26 cellular contexts compared by ENCODE assay signal in genomic region chr18:74558096-74558495, GRCh38. TPM values are rescaled to one million over a fixed set of nuclear protein-coding genes. Genes with fewer than 3 reads are reported as not detected.
DNase-seq lines count a peak whose midpoint lies in the region; ATAC-seq and TF ChIP-seq lines count a peak whose summit lies in the region.
"Had no signal": no experiment of that assay in that cellular context is flagged by ENCODE, and none has a peak within 500 bp of the region (broad histone marks: within the 10 kb centered on the region; RNA-seq: fewer than 3 reads in every experiment).

No MANE protein-coding gene starts in this region.

- H3K27ac ChIP-seq in right atrium auricular region (no peak overlapping the region), left lung (no peak overlapping the region), upper lobe of right lung (no peak overlapping the region)
- H3K27ac ChIP-seq: BLaER1 had no signal

- H3K36me3 ChIP-seq in right atrium auricular region: no peaks in the 10 kb centered on the region
- no peaks in the 10 kb centered on the region for H3K36me3 ChIP-seq in left lung
- H3K36me3 ChIP-seq in upper lobe of right lung: no peaks in the 10 kb centered on the region
- H3K36me3 ChIP-seq: BE2C, BLaER1 had no signal

- no peak overlapping the region for H3K4me3 Mint-ChIP-seq in CD14-positive monocyte
- H3K4me3 Mint-ChIP-seq: CD4-positive, alpha-beta T cell; CD8-positive, alpha-beta T cell had no signal

- DNase-seq in Right ventricle myocardium superior: no peak
- no peak for DNase-seq in right atrium auricular region (ENCODE audit: low spot score)
- peak; percentile 13 for DNase-seq in CD14-positive monocyte (ENCODE audit: low spot score)
- DNase-seq in left lung: no peak
- no peak for DNase-seq in upper lobe of right lung
- no peak for DNase-seq in HK-2 (ENCODE audit: unreplicated experiment)
- no peak for DNase-seq in amygdala (lab: John Stamatoyannopoulos, UW)
- DNase-seq: 8988T; ACHN; BE2C; C1 segment of cervical spinal cord; Caco-2; Calu3; CD4-positive, alpha-beta T cell; CD8-positive, alpha-beta T cell; DMS153; DMS79; DND-41; EL; GDM1 had no signal

- intact Hi-C loops in Right ventricle myocardium superior (cut with DNase I): no loop called here
- intact Hi-C loops in CD14-positive monocyte (cut with micrococcal nuclease): no loop called here
- intact Hi-C loops in left lung (cut with DNase I): loop anchor here in 1 of 2 donors (5.0 kb wide), 1 partner anchor 206 kb away; no protein-coding TSS in a partner anchor
- intact Hi-C loops in upper lobe of right lung (cut with DNase I): loop anchor here (10.0 kb wide), 1 partner anchor 203 kb away; no protein-coding TSS in a partner anchor

- H3K27me3 ChIP-seq in right atrium auricular region: no peaks in the 10 kb centered on the region
- H3K27me3 ChIP-seq in left lung: no peaks in the 10 kb centered on the region
- H3K27me3 ChIP-seq in upper lobe of right lung: no peaks in the 10 kb centered on the region
- H3K27me3 ChIP-seq: BE2C, BLaER1 had no signal

- H3K4me1 ChIP-seq in right atrium auricular region: no peaks in the 10 kb centered on the region
- no peaks in the 10 kb centered on the region for H3K4me1 ChIP-seq in left lung
- H3K4me1 ChIP-seq in upper lobe of right lung: no peaks in the 10 kb centered on the region
- H3K4me1 ChIP-seq: BE2C had no signal

- TF ChIP-seq CTCF in right atrium auricular region (IDR thresholded peaks at IDR 0.05) (no peak), CD14-positive monocyte (IDR thresholded peaks at IDR 0.05) (no peak), left lung (IDR thresholded peaks at IDR 0.05) (no peak), upper lobe of right lung (IDR thresholded peaks at IDR 0.05) (no peak)

- H3K4me3 ChIP-seq in right atrium auricular region (no peak overlapping the region), left lung (no peak overlapping the region), upper lobe of right lung (no peak overlapping the region)
- H3K4me3 ChIP-seq: BLaER1, GM12878 had no signal

- peak; percentile 62 for ATAC-seq in Right ventricle myocardium superior (ENCODE audit: poor library complexity)
- peak; percentile 88 for ATAC-seq in left lung
- ATAC-seq in upper lobe of right lung: peak; percentile 55
- ATAC-seq: CD8-positive, alpha-beta T cell; GM12878 had no signal

- H3K4me1 Mint-ChIP-seq in CD14-positive monocyte: no peaks in the 10 kb centered on the region

- no peak overlapping the region for H3K27ac Mint-ChIP-seq in CD14-positive monocyte
- H3K27ac Mint-ChIP-seq: CD4-positive, alpha-beta T cell; CD8-positive, alpha-beta T cell had no signal

- H3K9me3 ChIP-seq in right atrium auricular region (no peaks in the 10 kb centered on the region), left lung (no peaks in the 10 kb centered on the region), upper lobe of right lung (no peaks in the 10 kb centered on the region)
- H3K9me3 ChIP-seq: BE2C, BLaER1, Caco-2 had no signal

- H3K27me3 Mint-ChIP-seq in CD14-positive monocyte (ENCODE audit: low read depth in 3 of 3): peaks cover 8 to 14% (median 10%) of the 10 kb centered on the region in 3 donors

- no peaks in the 10 kb centered on the region for H3K9me3 Mint-ChIP-seq in CD14-positive monocyte
- H3K9me3 Mint-ChIP-seq: CD4-positive, alpha-beta T cell; CD8-positive, alpha-beta T cell had no signal

- no peaks in the 10 kb centered on the region for H3K36me3 Mint-ChIP-seq in CD14-positive monocyte
- H3K36me3 Mint-ChIP-seq: CD8-positive, alpha-beta T cell had no signal

RNA-seq across cellular contexts. Expression of gene CNDP1, which starts 23.8 kb away (rescaled TPM):
- total RNA-seq in Right ventricle myocardium superior (not detected), right atrium auricular region (not detected), left lung (not detected), upper lobe of right lung (not detected)
- polyA plus RNA-seq in CD14-positive monocyte: not detected
- total RNA-seq: A673, Calu3, Daoy, G401, GM12878 had no signal
- polyA plus RNA-seq: AG04450 had no signal

RNA-seq across cellular contexts. Expression of gene ZNF407, which starts 39.6 kb away (rescaled TPM):
- total RNA-seq in Right ventricle myocardium superior (9.6 TPM), right atrium auricular region (1 to 10 TPM; 7.8 to 8.7 TPM), left lung (10 to 100 TPM; 11.7 to 16.7 TPM), upper lobe of right lung (18.4 TPM)
- 1 to 10 TPM; 1.3 to 1.6 TPM for polyA plus RNA-seq in CD14-positive monocyte
